In the genomic region with DNA sequence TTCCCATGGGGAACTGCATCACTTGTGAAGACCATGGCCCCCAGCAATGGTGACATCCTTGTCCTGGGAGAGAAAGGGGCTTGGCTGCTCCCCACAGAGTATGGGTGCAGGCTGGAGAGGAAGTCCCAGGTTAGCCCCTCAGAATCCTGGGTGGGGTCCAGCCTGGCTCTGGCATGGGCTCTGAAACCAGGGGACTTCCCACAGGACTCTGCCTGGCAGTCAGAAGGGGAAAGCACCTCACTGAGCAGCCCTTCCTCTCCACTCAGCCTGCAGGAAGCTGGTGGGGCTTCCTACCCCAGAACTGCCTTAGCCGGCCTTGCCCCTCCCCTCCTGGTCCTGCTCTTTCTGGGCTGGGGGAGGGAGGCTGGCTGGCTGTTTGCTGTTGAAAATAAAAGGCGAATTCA, we compare ENCODE assay signal across 12 cellular contexts. TPM values are rescaled to one million over a fixed set of nuclear protein-coding genes. Genes with fewer than 3 reads are reported as not detected.
DNase-seq lines count a peak whose midpoint lies in the region; ATAC-seq, FAIRE-seq and TF ChIP-seq lines count a peak whose summit lies in the region.
"Had no signal": no experiment of that assay in that cellular context is flagged by ENCODE, and none has a peak within 500 bp of the region (broad histone marks: within the 10 kb centered on the region; RNA-seq: fewer than 3 reads in every experiment).

No MANE protein-coding gene starts in this region.

- no peaks in the 10 kb centered on the region for H3K36me3 ChIP-seq in CD4-positive, CD25-positive, alpha-beta regulatory T cell (ENCODE audit: control insufficient read depth, insufficient read depth, low read length)
- H3K36me3 ChIP-seq in endothelial cell of umbilical vein (ENCODE audit: control insufficient read depth in 2 of 2, extremely low read depth in 1 of 2, insufficient read depth in 2 of 2, low read length in 2 of 2): no peaks in the 10 kb centered on the region
- H3K36me3 ChIP-seq in testis (ENCODE audit: low read depth, missing control alignments): no peaks in the 10 kb centered on the region
- H3K36me3 ChIP-seq: adrenal gland had no signal

- POLR2A ChIA-PET in endothelial cell of umbilical vein (lab: Charles Lee): no interaction called here

- no peak overlapping the region for H3K27ac ChIP-seq in CD4-positive, CD25-positive, alpha-beta regulatory T cell (ENCODE audit: insufficient read depth, low read length, poor library complexity, severe bottlenecking)
- no peak overlapping the region for H3K27ac ChIP-seq in endothelial cell of umbilical vein (ENCODE audit: insufficient read depth, low read depth, low read length)
- H3K27ac ChIP-seq in testis: no peak overlapping the region
- H3K27ac ChIP-seq: adrenal gland, psoas muscle had no signal

- H3K4me3 ChIP-seq in CD4-positive, CD25-positive, alpha-beta regulatory T cell (ENCODE audit: low read depth, low read length): no peak overlapping the region
- H3K4me3 ChIP-seq in endothelial cell of umbilical vein (replicated peaks in 1 of 3; ENCODE audit: insufficient read depth in 1 of 3, low read depth in 1 of 3, low read length in 3 of 3) (no peak overlapping the region), testis (no peak overlapping the region)
- H3K4me3 ChIP-seq: adrenal gland, psoas muscle had no signal

- TF ChIP-seq POLR2A in endothelial cell of umbilical vein (IDR thresholded peaks at IDR 0.05; ENCODE audit: low read depth, low read length) (no peak), testis (IDR thresholded peaks at IDR 0.05) (no peak)

- no peaks in the 10 kb centered on the region for H3K79me2 ChIP-seq in endothelial cell of umbilical vein (ENCODE audit: control insufficient read depth, insufficient read depth, low read length)

- H3K36me3 Mint-ChIP-seq in CD4-positive, CD25-positive, alpha-beta regulatory T cell: no peaks in the 10 kb centered on the region

- peak overlapping the region in 1 of 4 donors; percentile 68 for H3K4me3 Mint-ChIP-seq in CD4-positive, CD25-positive, alpha-beta regulatory T cell

- H3K9ac ChIP-seq in endothelial cell of umbilical vein (replicated peaks; ENCODE audit: extremely low read depth, insufficient read depth, low read length): no peak overlapping the region

- H3K27me3 ChIP-seq in CD4-positive, CD25-positive, alpha-beta regulatory T cell (ENCODE audit: control insufficient read depth, insufficient read depth, low read length): no peaks in the 10 kb centered on the region
- peaks cover 28 to 29% of the 10 kb centered on the region in 2 experiments for H3K27me3 ChIP-seq in endothelial cell of umbilical vein (ENCODE audit: control insufficient read depth in 2 of 2, insufficient read depth in 2 of 2, low read length in 2 of 2)
- H3K27me3 ChIP-seq in testis: no peaks in the 10 kb centered on the region

- no peak for FAIRE-seq in endothelial cell of umbilical vein (lab: Jason Lieb, UNC)
- FAIRE-seq: kidney had no signal

- peak in 1 of 3 donors; percentile 52 for DNase-seq in CD4-positive, CD25-positive, alpha-beta regulatory T cell
- peak; percentile 22 for DNase-seq in endothelial cell of umbilical vein (ENCODE audit: low read depth, low spot score)
- DNase-seq in left colon: no peak
- no peak for DNase-seq in testis
- DNase-seq in NCI-H146 treated with DMSO at 0.1 percent for 48 hours (lab: John Stamatoyannopoulos, UW; ENCODE audit: unreplicated experiment): no peak
- DNase-seq in SHP77 treated with DMSO at 0.1 percent for 48 hours (lab: John Stamatoyannopoulos, UW): no peak
- DNase-seq: adrenal gland, KBM-7, kidney had no signal

- CTCF ChIA-PET in endothelial cell of umbilical vein (lab: Charles Lee): no interaction called here

- H4K20me1 ChIP-seq in endothelial cell of umbilical vein (replicated peaks; ENCODE audit: control insufficient read depth, extremely low read depth, insufficient read depth, low read length): no peaks in the 10 kb centered on the region

- no peaks in the 10 kb centered on the region for H3K9me3 Mint-ChIP-seq in CD4-positive, CD25-positive, alpha-beta regulatory T cell

- peaks cover 0 to 15% (median 5%) of the 10 kb centered on the region in 4 donors for H3K4me1 Mint-ChIP-seq in CD4-positive, CD25-positive, alpha-beta regulatory T cell

- no peaks in the 10 kb centered on the region for H3K9me3 ChIP-seq in CD4-positive, CD25-positive, alpha-beta regulatory T cell (ENCODE audit: control insufficient read depth in 2 of 2, low read length in 2 of 2)
- H3K9me3 ChIP-seq in endothelial cell of umbilical vein (replicated peaks; ENCODE audit: control insufficient read depth, insufficient read depth, low read length) (no peaks in the 10 kb centered on the region), testis (no peaks in the 10 kb centered on the region)
- H3K9me3 ChIP-seq: adrenal gland, psoas muscle had no signal

- H3K27ac Mint-ChIP-seq in CD4-positive, CD25-positive, alpha-beta regulatory T cell: peak overlapping the region in 1 of 3 donors; percentile 67

- H3K4me2 ChIP-seq in endothelial cell of umbilical vein (ENCODE audit: insufficient read depth, low read length): no peak overlapping the region

- dilution Hi-C loops in endothelial cell of umbilical vein (cut with MboI; ENCODE audit: extremely low pct_ligation_motif_present, low sequenced_read_pairs): no loop called here

- 60 to 74% methylated on average over 2 of the region's 2 CpGs for WGBS in testis, 2 donors

- ATAC-seq in CD4-positive, CD25-positive, alpha-beta regulatory T cell (ENCODE audit: low read depth in 2 of 2): peak; percentile 45 to 54
- ATAC-seq in GM18868 (IDR thresholded peaks at IDR 0.05; ENCODE audit: unreplicated experiment) (peak; percentile 81), HG03457 (IDR thresholded peaks at IDR 0.05; ENCODE audit: unreplicated experiment) (peak; percentile 41), left colon (no peak)
- ATAC-seq: psoas muscle had no signal

- H3K4me1 ChIP-seq in CD4-positive, CD25-positive, alpha-beta regulatory T cell (ENCODE audit: control insufficient read depth, insufficient read depth, low read length, poor library complexity, severe bottlenecking): peaks cover 12% of the 10 kb centered on the region
- H3K4me1 ChIP-seq in endothelial cell of umbilical vein (ENCODE audit: control insufficient read depth, extremely low read depth, insufficient read depth, low read length) (no peaks in the 10 kb centered on the region), testis (peaks cover 29% of the 10 kb centered on the region)
- H3K4me1 ChIP-seq: adrenal gland had no signal

- no peaks in the 10 kb centered on the region for H3K9me1 ChIP-seq in endothelial cell of umbilical vein (replicated peaks; ENCODE audit: control insufficient read depth, extremely low read depth, insufficient read depth, low read length)

- TF ChIP-seq CTCF in endothelial cell of umbilical vein (IDR thresholded peaks at IDR 0.05; ENCODE audit: extremely low read depth in 1 of 2, insufficient read depth in 1 of 2, low read depth in 1 of 2, low read length in 2 of 2) (no peak), testis (IDR thresholded peaks at IDR 0.05) (no peak)

- no peak overlapping the region for H2AFZ ChIP-seq in endothelial cell of umbilical vein (ENCODE audit: low read depth, low read length)

- intact Hi-C loops in endothelial cell of umbilical vein (cut with micrococcal nuclease) (loop anchor here (10.0 kb wide), 1 partner anchor 297 kb away; the partner anchor contains the start of gene STARD7), left colon (cut with DNase I, micrococcal nuclease) (loop anchor here in 1 of 2 donors (10.0 kb wide), 1 partner anchor 87 kb away; no protein-coding TSS in a partner anchor), testis (cut with DNase I; ENCODE audit: low total_unique reads) (loop anchor here (10.0 kb wide), 1 partner anchor 97 kb away; no protein-coding TSS in a partner anchor)

- peaks cover 5% of the 10 kb centered on the region for H3K27me3 Mint-ChIP-seq in CD4-positive, CD25-positive, alpha-beta regulatory T cell

- no TSS peak for BruUV-seq in endothelial cell of umbilical vein (replicated peaks; lab: Mats Ljungman, UMichigan)

TF ChIP-seq in endothelial cell of umbilical vein, 7 proteins besides CTCF, POLR2A, EP300 and RAD21 (continues in another document):
- TF ChIP-seq MAX (IDR thresholded peaks at IDR 0.05; ENCODE audit: insufficient read depth, insufficient read length) (no peak), EZH2 (IDR thresholded peaks at IDR 0.05; ENCODE audit: borderline replicate concordance, low read depth, low read length, severe bottlenecking) (no peak)

RNA-seq across cellular contexts. Expression of gene NEURL3, which starts 3.7 kb away (rescaled TPM):
- total RNA-seq in CD4-positive, CD25-positive, alpha-beta regulatory T cell: not detected
- polyA plus RNA-seq in CD4-positive, CD25-positive, alpha-beta regulatory T cell: under 1 TPM in 1 of 4 donors, not detected in 3; 0.18 TPM
- total RNA-seq in endothelial cell of umbilical vein: not detected in 2 replicates
- polyA plus RNA-seq in endothelial cell of umbilical vein: 0.08 TPM in 1 of 2 replicates, not detected in the other
- polyA plus RNA-seq in endothelial cell of umbilical vein (2011; cell fraction: cytosol; rRNA removed): 0.04 and 0.06 TPM in 2 replicates
- not detected in 2 replicates for polyA plus RNA-seq in endothelial cell of umbilical vein (2011; cell fraction: nucleus; rRNA removed)
- polyA plus RNA-seq in endothelial cell of umbilical vein (2012): not detected in 2 replicates
- not detected in 2 replicates for polyA minus RNA-seq in endothelial cell of umbilical vein
- polyA minus RNA-seq in endothelial cell of umbilical vein (2011; cell fraction: cytosol; rRNA and poly(A)+ RNA removed): not detected
- polyA minus RNA-seq in endothelial cell of umbilical vein (2011; cell fraction: nucleus; rRNA and poly(A)+ RNA removed): not detected in 2 replicates
- total RNA-seq in left colon: 1 to 10 TPM in 1 of 2 donors, under 1 TPM in 1; 0.58 to 3.3 TPM
- total RNA-seq in testis: 1 to 10 TPM; 1.3 to 1.7 TPM
- polyA plus RNA-seq in testis (ENCODE audit: insufficient read depth, low read depth, low replicate concordance): 0.78 TPM

RNA-seq across cellular contexts. Expression of gene ARID5A, which starts 35.1 kb away (rescaled TPM):
- 180 TPM for total RNA-seq in CD4-positive, CD25-positive, alpha-beta regulatory T cell
- polyA plus RNA-seq in CD4-positive, CD25-positive, alpha-beta regulatory T cell: 10 to 100 TPM; 63.5 to 85.6 (median 73.6) TPM
- total RNA-seq in endothelial cell of umbilical vein: 24.7 and 29.0 TPM in 2 replicates
- polyA plus RNA-seq in endothelial cell of umbilical vein: 18.0 and 24.0 TPM in 2 replicates
- polyA plus RNA-seq in endothelial cell of umbilical vein (2011; cell fraction: cytosol; rRNA removed): 11.9 and 19.8 TPM in 2 replicates
- polyA plus RNA-seq in endothelial cell of umbilical vein (2011; cell fraction: nucleus; rRNA removed): 31.6 and 44.1 TPM in 2 replicates
- 14.6 and 18.7 TPM in 2 replicates for polyA plus RNA-seq in endothelial cell of umbilical vein (2012)
- 9.5 and 11.3 TPM in 2 replicates for polyA minus RNA-seq in endothelial cell of umbilical vein
- polyA minus RNA-seq in endothelial cell of umbilical vein (2011; cell fraction: cytosol; rRNA and poly(A)+ RNA removed): 1.6 TPM
- polyA minus RNA-seq in endothelial cell of umbilical vein (2011; cell fraction: nucleus; rRNA and poly(A)+ RNA removed): 11.0 and 22.2 TPM in 2 replicates
- total RNA-seq in left colon: 10 to 100 TPM in 1 of 2 donors, 1 to 10 TPM in 1; 5.6 to 13.7 TPM
- total RNA-seq in testis: 10 to 100 TPM; 31.7 to 33.7 TPM
- polyA plus RNA-seq in testis (ENCODE audit: insufficient read depth, low read depth, low replicate concordance): 20.1 TPM
